In genomic region chr3:100708989-100709839, GRCh38 we compare ENCODE assay signal across 8 cellular contexts. TPM values are rescaled to one million over a fixed set of nuclear protein-coding genes. Genes with fewer than 3 reads are reported as not detected.
DNase-seq lines count a peak whose midpoint lies in the region; ATAC-seq, FAIRE-seq and TF ChIP-seq lines count a peak whose summit lies in the region.

Gene TFG, plus strand, starts transcription at chr3:100709494. Its CDS starts 4,192 bp downstream, at chr3:100713686.

- peak within 1 kb of the TSS; percentile 84 to 95 (median 92) for H3K4me3 Mint-ChIP-seq in naive thymus-derived CD8-positive, alpha-beta T cell

- H3K9me3 ChIP-seq in Loucy (ENCODE audit: insufficient read depth, low read depth, low read length): no peaks in the 10 kb centered on the region

- H3K79me2 ChIP-seq in Loucy (ENCODE audit: insufficient read depth, low read length): peaks cover 44% of the 10 kb centered on the region

- H3K4me3 ChIP-seq in Loucy (ENCODE audit: low read length, poor library complexity, severe bottlenecking): peak within 1 kb of the TSS; percentile 91
- peak within 1 kb of the TSS; percentile 76 for H3K4me3 ChIP-seq in fibroblast of mammary gland (ENCODE audit: control insufficient read depth, low read depth, low read length)

- TF ChIP-seq POLR2A in H54 (IDR thresholded peaks at IDR 0.05; ENCODE audit: low read depth, low read length) (peak; percentile 76), Raji (IDR thresholded peaks at IDR 0.05; ENCODE audit: insufficient read depth, low read depth, low read length) (peak; percentile 46)

- DNase-seq in EL (peak; percentile 99), H54 (ENCODE audit: insufficient read length, low spot score) (peak; percentile 92), fibroblast of mammary gland (ENCODE audit: low read depth) (peak; percentile 99)
- peak; percentile 97 for DNase-seq in activated T-helper 9 cell treated with anti-CD3 and anti-CD28 coated beads, Interleukin-2, amount 50 U/mL, for 16 hours (ENCODE audit: low read depth)
- peak; percentile 95 to 98 (median 96) for DNase-seq in naive thymus-derived CD8-positive, alpha-beta T cell
- peak; percentile 91 to 97 (median 95) for DNase-seq in stimulated activated naive CD4-positive, alpha-beta T cell (lab: John Stamatoyannopoulos, UW)

- peaks cover 44% of the 10 kb centered on the region for H4K20me1 ChIP-seq in Loucy (ENCODE audit: insufficient read depth, low read length, poor library complexity, severe bottlenecking)

- POLR2A ChIA-PET in naive thymus-derived CD8-positive, alpha-beta T cell (lab: Charles Lee): interaction anchor here (0.9 to 1.8 kb wide), 4 partner anchors 18 to 449 kb away, joined by 4 to 5 read pairs (median 4); partner anchors contain the start of genes LNP1, TBC1D23 and TOMM70

- H2AFZ ChIP-seq in Loucy (ENCODE audit: low read length): peak within 1 kb of the TSS; percentile 97

- H3K9ac ChIP-seq in Loucy (ENCODE audit: low read depth, low read length, poor library complexity, severe bottlenecking): peak within 1 kb of the TSS; percentile 84

- TF ChIP-seq CTCF in Loucy (conservative IDR thresholded peaks at IDR 0.05; ENCODE audit: low read length): no peak
- TF ChIP-seq CTCF in fibroblast of mammary gland (conservative IDR thresholded peaks at IDR 0.05; ENCODE audit: control insufficient read depth, insufficient read depth, low read depth, low read length): no peak

- peaks cover 28 to 52% (median 45%) of the 10 kb centered on the region in 4 donors for H3K4me1 Mint-ChIP-seq in naive thymus-derived CD8-positive, alpha-beta T cell

- H3K27ac Mint-ChIP-seq in naive thymus-derived CD8-positive, alpha-beta T cell: peak within 1 kb of the TSS; percentile 95 to 98 (median 97)

- peaks cover 0 to 14% (median 4%) of the 10 kb centered on the region in 5 donors for H3K27me3 Mint-ChIP-seq in naive thymus-derived CD8-positive, alpha-beta T cell

- H3K4me2 ChIP-seq in Loucy (ENCODE audit: low read depth, low read length, poor library complexity, severe bottlenecking): peak within 1 kb of the TSS; percentile 95

- peaks cover 3 to 14% (median 5%) of the 10 kb centered on the region in 3 donors for H3K36me3 Mint-ChIP-seq in naive thymus-derived CD8-positive, alpha-beta T cell

- H3F3A ChIP-seq in Loucy (ENCODE audit: low read depth): no peaks in the 10 kb centered on the region

- peaks cover 46% of the 10 kb centered on the region for H3K27me3 ChIP-seq in Loucy (ENCODE audit: insufficient read depth, low read length, poor library complexity, severe bottlenecking)

- H3K9me3 Mint-ChIP-seq in naive thymus-derived CD8-positive, alpha-beta T cell: peaks cover 0 to 7% (median 0%) of the 10 kb centered on the region in 9 donors

- peak; percentile 93 to 95 for ATAC-seq in naive thymus-derived CD8-positive, alpha-beta T cell

- H3K9me2 ChIP-seq in Loucy (replicated peaks; ENCODE audit: low read depth, low read length): no peaks in the 10 kb centered on the region; the same call in 1 of the 2 replicates

- FAIRE-seq in H54 (lab: Jason Lieb, UNC): peak; percentile 98

- H3K4me1 ChIP-seq in Loucy (ENCODE audit: insufficient read depth, low read length, poor library complexity, severe bottlenecking): peaks cover 37% of the 10 kb centered on the region

- no peaks in the 10 kb centered on the region; the same call in 1 of the 2 replicates for H3K36me3 ChIP-seq in Loucy (ENCODE audit: insufficient read depth, low read length)

RNA-seq across cellular contexts. Expression of gene TFG, which starts in this region (rescaled TPM):
- 10 to 100 TPM; 41.2 to 42.7 TPM for total RNA-seq in naive thymus-derived CD8-positive, alpha-beta T cell
- 10 to 100 TPM; 30.6 to 37.3 (median 37.1) TPM for polyA plus RNA-seq in naive thymus-derived CD8-positive, alpha-beta T cell

Comparison
In these comparisons a context has a peak if more than half of its experiments do, and no peak if none do; other contexts are left out.
1. Peak in every context shown above with its lines: DNase-seq, ATAC-seq and H3K4me3 ChIP-seq.